ENCODE assay signal across 1 cellular context in genomic region chr11:102448869-102449224, GRCh38.
TF ChIP-seq lines count a peak whose summit lies in the region.

No MANE protein-coding gene starts in this region.

TF ChIP-seq in A549, 52 proteins besides CTCF, POLR2A, EP300 and RAD21 (continued from another document):
- TF ChIP-seq HMGXB4 (CRISPR knock-in tag; IDR thresholded peaks at IDR 0.05; ENCODE audit: borderline replicate concordance) = no peak
